Comparison of ENCODE assay signal across 22 cellular contexts in genomic region chr17:65542595-65542994, GRCh38. TPM values are rescaled to one million over a fixed set of nuclear protein-coding genes. Genes with fewer than 3 reads are reported as not detected.
DNase-seq lines count a peak whose midpoint lies in the region; ATAC-seq and TF ChIP-seq lines count a peak whose summit lies in the region.
"Had no signal": no experiment of that assay in that cellular context is flagged by ENCODE, and none has a peak within 500 bp of the region (broad histone marks: within the 10 kb centered on the region; RNA-seq: fewer than 3 reads in every experiment).

No MANE protein-coding gene starts in this region.

- H4K20me1 ChIP-seq in HCT116 (ENCODE audit: insufficient read depth) = no peaks in the 10 kb centered on the region

- H3K9ac ChIP-seq in HCT116 (ENCODE audit: low read length) = no peak overlapping the region

- H3K4me3 Mint-ChIP-seq in endothelial cell (ENCODE audit: unreplicated experiment) = no peak overlapping the region
- H3K4me3 Mint-ChIP-seq: IgD-negative memory B cell had no signal

- no peak overlapping the region for H2AFZ ChIP-seq in HCT116 (ENCODE audit: low read depth, low read length, poor library complexity, severe bottlenecking)

- H3K4me3 ChIP-seq in HCT116 (replicated peaks in 1 of 2; ENCODE audit: low read depth in 1 of 2, low read length in 2 of 2) = no peak overlapping the region
- H3K4me3 ChIP-seq: SJSA1 had no signal

- H3K9me2 ChIP-seq in HCT116 (ENCODE audit: insufficient read depth) = no peaks in the 10 kb centered on the region

- ATAC-seq in HCT116 (no peak), GM19351 (IDR thresholded peaks at IDR 0.05; ENCODE audit: unreplicated experiment) (no peak), SK-N-SH treated with all-trans-retinoic acid at 6 μM for 48 hours (no peak)

- H3K36me3 ChIP-seq in HCT116 (ENCODE audit: control insufficient read depth in 1 of 2, insufficient read depth in 2 of 2, low read length in 2 of 2) = peaks cover 0 to 45% of the 10 kb centered on the region in 2 experiments; a peak in 2 of 4 replicates
- H3K36me3 ChIP-seq: BE2C had no signal

- POLR2A ChIA-PET in HCT116 (lab: Charles Lee) = no interaction called here

- H3K27ac Mint-ChIP-seq in endothelial cell (ENCODE audit: unreplicated experiment) = peak overlapping the region; percentile 61
- H3K27ac Mint-ChIP-seq: IgD-negative memory B cell had no signal

- H3K9me3 ChIP-seq in HCT116 (ENCODE audit: control insufficient read depth in 1 of 2, insufficient read depth in 1 of 2, low read depth in 1 of 2, low read length in 2 of 2) = no peaks in the 10 kb centered on the region
- H3K9me3 ChIP-seq: BE2C, SJSA1 had no signal

- H3K4me1 ChIP-seq in HCT116 (ENCODE audit: control insufficient read depth in 1 of 2, insufficient read depth in 2 of 2, low read length in 2 of 2) = peaks cover 18 to 28% of the 10 kb centered on the region in 2 experiments; a peak in 3 of 4 replicates
- H3K4me1 ChIP-seq: BE2C had no signal

- RAD21 ChIA-PET in HCT116 (lab: Charles Lee; ENCODE audit: low non-redundant PET in 1 of 2, low total read pairs in 2 of 2, uncharacterized antibody in 2 of 2, unreplicated experiment in 2 of 2) = no interaction called here

- intact Hi-C loops in HCT116 (cut with micrococcal nuclease) = no loop called here

- H3K9me3 Mint-ChIP-seq in endothelial cell (ENCODE audit: unreplicated experiment) = no peaks in the 10 kb centered on the region
- H3K9me3 Mint-ChIP-seq: IgD-negative memory B cell had no signal

- no TSS peak for BruUV-seq in HCT116 (replicated peaks; lab: Mats Ljungman, UMichigan)

- TF ChIP-seq CTCF in HCT116 (IDR thresholded peaks at IDR 0.05 in 2 of 3, conservative IDR thresholded peaks at IDR 0.05 in 1 of 3; ENCODE audit: borderline replicate concordance in 1 of 3, insufficient read depth in 1 of 3, low read depth in 2 of 3, low read length in 2 of 3) (no peak), endothelial cell (IDR thresholded peaks at IDR 0.05; ENCODE audit: unreplicated experiment) (no peak)

- H3K79me2 ChIP-seq in HCT116 (ENCODE audit: insufficient read depth, low read length) = no peaks in the 10 kb centered on the region

- TF ChIP-seq POLR2A in HCT116 (IDR thresholded peaks at IDR 0.05; ENCODE audit: borderline replicate concordance, extremely low read depth, insufficient read depth, insufficient read length) = no peak

- CTCF ChIA-PET in HCT116 (lab: Charles Lee) = interaction anchor here (1.7 kb wide), 1 partner anchor 248 kb away, joined by 5 read pairs; no protein-coding TSS in a partner anchor

- no peaks in the 10 kb centered on the region for H3K27me3 ChIP-seq in HCT116 (ENCODE audit: insufficient read depth, low read length)
- H3K27me3 ChIP-seq: BE2C, SJSA1 had no signal

- H3K4me2 ChIP-seq in HCT116 (ENCODE audit: low read length) = peak overlapping the region; percentile 14; the same call in 1 of the 2 replicates

- H3K27ac ChIP-seq in HCT116 (ENCODE audit: low read depth, low read length) = no peak overlapping the region
- H3K27ac ChIP-seq: HL-60, SJSA1 had no signal

- peaks cover 5% of the 10 kb centered on the region for H3K27me3 Mint-ChIP-seq in endothelial cell (ENCODE audit: unreplicated experiment)
- H3K27me3 Mint-ChIP-seq: CD4-positive, CD25-positive, alpha-beta regulatory T cell; IgD-negative memory B cell had no signal

- peaks cover 42% of the 10 kb centered on the region for H3K36me3 Mint-ChIP-seq in endothelial cell (ENCODE audit: low read depth, unreplicated experiment)
- H3K36me3 Mint-ChIP-seq: IgD-negative memory B cell had no signal

- DNase-seq in SIG-M5 treated with dmso at 0.1 percent for 504 hours (lab: John Stamatoyannopoulos, UW; ENCODE audit: unreplicated experiment) = peak; percentile 35
- no peak for DNase-seq in SIG-M5 (lab: John Stamatoyannopoulos, UW)
- no peak for DNase-seq in HCT116 (ENCODE audit: low read depth, low spot score)
- DNase-seq in endothelial cell (ENCODE audit: low spot score) = no peak
- DNase-seq in renal cortical epithelial cell (ENCODE audit: low read depth) = peak; percentile 81
- DNase-seq in NCI-H2107 treated with DMSO at 0.1 percent for 48 hours (lab: John Stamatoyannopoulos, UW; ENCODE audit: unreplicated experiment) = no peak
- DNase-seq: BE2C; Calu3; CD4-positive, CD25-positive, alpha-beta regulatory T cell; DMS79; Karpas-422; MM.1S; NCI-H1092; NCI-H1436 treated with DMSO at 0.1 percent for 48 hours; NCI-H510A; NCI-H774; OCI-M1 had no signal

- TF ChIP-seq RAD21 in HCT116 (IDR thresholded peaks at IDR 0.05; ENCODE audit: low read depth) = no peak

- H3K4me1 Mint-ChIP-seq in endothelial cell (ENCODE audit: unreplicated experiment) = peaks cover 39% of the 10 kb centered on the region

TF ChIP-seq in HCT116, 20 proteins besides CTCF, POLR2A, EP300 and RAD21:
- TF ChIP-seq POLR2AphosphoS5 (IDR thresholded peaks at IDR 0.05; ENCODE audit: low read depth, low read length) (no peak), JUND (IDR thresholded peaks at IDR 0.05) (peak; percentile 56; the same call in 1 of the 2 replicates), FOSL1 (IDR thresholded peaks at IDR 0.05; ENCODE audit: low read depth) (peak; percentile 53; the same call in 1 of the 2 replicates)
TF ChIP-seq in HCT116: peak in this region for 2.

TF ChIP-seq in SK-N-SH treated with all-trans-retinoic acid at 6 μM for 48 hours, 23 proteins besides CTCF, POLR2A, EP300 and RAD21:
- TF ChIP-seq OSR1 (CRISPR knock-in tag; IDR thresholded peaks at IDR 0.05) (no peak), RARB (CRISPR knock-in tag; IDR thresholded peaks at IDR 0.05) (no peak), TOX (CRISPR knock-in tag; IDR thresholded peaks at IDR 0.05; ENCODE audit: borderline replicate concordance) (no peak), ARNTL (CRISPR knock-in tag; IDR thresholded peaks at IDR 0.05; ENCODE audit: borderline replicate concordance, low read depth) (no peak), CSDC2 (CRISPR knock-in tag; IDR thresholded peaks at IDR 0.05) (no peak), ZNF8 (CRISPR knock-in tag; IDR thresholded peaks at IDR 0.05) (no peak), CSRNP3 (CRISPR knock-in tag; IDR thresholded peaks at IDR 0.05) (no peak), ZC3H10 (CRISPR knock-in tag; IDR thresholded peaks at IDR 0.05) (no peak), POU6F1 (CRISPR knock-in tag; IDR thresholded peaks at IDR 0.05; ENCODE audit: borderline replicate concordance, low read depth) (no peak), ESRRG (CRISPR knock-in tag; IDR thresholded peaks at IDR 0.05) (no peak)

RNA-seq across cellular contexts. Expression of gene AXIN2, which starts 18.9 kb away (rescaled TPM):
- 7.1 TPM for total RNA-seq in HCT116 (2021; ENCODE audit: unreplicated experiment)
- 1.5 and 1.7 TPM in 2 replicates for polyA plus RNA-seq in HCT116 (2012)
- 44.8 TPM for total RNA-seq in endothelial cell (ENCODE audit: unreplicated experiment)
- 1.9 and 7.9 TPM in 2 replicates for total RNA-seq in renal cortical epithelial cell

Comparison
In these comparisons a context has a peak if more than half of its experiments do, and no peak if none do; other contexts are left out.
1. DNase-seq: peak in SIG-M5 treated with dmso at 0.1 percent for 504 hours (single experiment) and renal cortical epithelial cell (single experiment); none in SIG-M5 (single experiment), HCT116 (single experiment), endothelial cell (single experiment) and NCI-H2107 treated with DMSO at 0.1 percent for 48 hours (single experiment).